Comparison of ENCODE assay signal across 12 cellular contexts in the genomic region with DNA sequence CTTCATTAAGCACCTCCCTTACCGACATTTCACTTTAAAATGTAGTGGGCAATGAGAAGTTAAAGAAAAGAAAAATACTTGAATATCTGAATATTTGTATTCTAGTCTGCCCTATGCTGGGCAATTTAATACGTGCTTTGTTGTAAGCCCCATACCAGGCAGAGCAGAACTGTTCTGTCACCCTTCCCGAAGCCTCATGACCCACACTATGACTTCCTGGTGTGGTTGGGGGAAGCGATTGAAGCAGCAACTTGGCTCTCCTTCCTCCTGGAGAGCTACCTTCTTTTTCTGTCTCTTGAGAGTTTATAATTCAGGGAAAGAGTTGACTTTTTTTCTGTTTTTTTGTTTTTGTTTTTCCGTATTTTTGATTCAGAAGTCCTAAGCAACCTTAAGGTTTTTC.
"Had no signal": no experiment of that assay in that cellular context is flagged by ENCODE, and none has a peak within 500 bp of the region (broad histone marks: within the 10 kb centered on the region; RNA-seq: fewer than 3 reads in every experiment).

No MANE protein-coding gene starts in this region.

- DNase-seq: activated CD4-positive, alpha-beta T cell treated with anti-CD3 and anti-CD28 coated beads, Interleukin-2, amount 50 U/mL, for 48 hours; activated effector memory CD4-positive, alpha-beta T cell treated with Interleukin-2 at 50 U/mL for 16 hours; activated naive CD4-positive, alpha-beta T cell treated with anti-CD3 and anti-CD28 coated beads, Interleukin-2, amount 50 U/mL, for 16 hours; activated T-cell treated with anti-CD3 and anti-CD28 coated beads, Interleukin-2, amount 50 U/mL, for 24 hours; dorsolateral prefrontal cortex; left ventricle myocardium superior; ovary; stimulated activated CD4-positive, alpha-beta T cell treated with anti-CD3 and anti-CD28 coated beads, Interleukin-12 subunit alpha, Interleukin-12 subunit beta, amount 100 ng/mL, for 4 hours; stimulated activated CD4-positive, alpha-beta T cell treated with anti-CD3 and anti-CD28 coated beads, Interleukin-2, amount 100 ng/mL, for 24 hours had no signal

- H3K4me1 ChIP-seq: esophagus muscularis mucosa had no signal

- H3K4me3 ChIP-seq: dorsolateral prefrontal cortex, esophagus muscularis mucosa, ovary, thoracic aorta had no signal

- H3K36me3 ChIP-seq: esophagus muscularis mucosa, ovary, thoracic aorta had no signal

- H3K27ac ChIP-seq: dorsolateral prefrontal cortex, esophagus muscularis mucosa, ovary, thoracic aorta, VCaP had no signal

- H3K9me3 ChIP-seq: esophagus muscularis mucosa, ovary, thoracic aorta had no signal

- H3K27me3 ChIP-seq: dorsolateral prefrontal cortex, esophagus muscularis mucosa, ovary had no signal
